14 cellular contexts compared by ENCODE assay signal in the genomic region with DNA sequence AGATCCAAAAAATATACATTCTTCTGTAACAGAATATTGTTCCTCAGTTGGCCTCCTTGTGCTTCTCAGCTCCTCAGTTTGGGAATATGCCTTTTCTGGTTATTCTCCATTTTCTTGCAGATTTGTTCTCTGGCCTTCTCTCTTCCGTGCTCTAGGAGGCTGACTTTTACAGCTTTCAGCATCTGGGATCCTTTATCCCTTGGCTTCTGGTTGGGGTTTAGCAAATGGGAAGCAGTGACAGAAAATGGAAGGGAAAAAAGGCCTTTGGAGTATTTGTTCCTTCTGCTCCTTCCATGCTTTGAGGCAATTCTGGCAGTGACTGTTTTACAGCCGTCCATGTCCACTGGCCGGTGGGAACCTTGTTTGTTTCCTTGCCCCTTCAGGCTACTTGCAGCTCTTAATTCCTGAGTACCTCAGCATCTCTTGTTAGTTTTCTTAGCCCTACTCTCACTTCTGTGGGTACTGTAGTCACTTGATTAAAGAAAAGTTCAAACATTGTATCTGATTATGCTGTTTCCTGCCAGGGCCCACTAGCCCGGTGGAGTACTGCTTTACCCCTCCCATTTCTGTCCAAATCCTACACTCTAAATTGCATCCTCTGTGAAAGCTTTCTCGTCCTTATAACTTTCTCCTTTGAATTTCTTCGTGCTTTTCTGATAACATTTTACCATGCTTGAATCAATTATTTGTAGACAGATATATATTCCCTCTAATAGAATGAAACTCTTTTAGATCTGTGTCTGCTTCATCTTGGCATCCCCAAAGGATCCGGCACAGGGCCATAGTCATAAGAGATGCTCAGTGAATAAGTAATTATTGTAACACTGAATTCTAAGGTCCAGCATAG.
A peak's percentile ranks its signal among the peaks of the same experiment; 100 is the strongest.
DNase-seq lines count a peak whose midpoint lies in the region; ATAC-seq, FAIRE-seq and TF ChIP-seq lines count a peak whose summit lies in the region.
"Had no signal": no experiment of that assay in that cellular context is flagged by ENCODE, and none has a peak within 500 bp of the region (broad histone marks: within the 10 kb centered on the region; RNA-seq: fewer than 3 reads in every experiment).

No MANE protein-coding gene starts in this region.

- intact Hi-C loops in HepG2 (cut with micrococcal nuclease; ENCODE audit: unreplicated experiment) (loop anchor here (10.0 kb wide), 1 partner anchor 110 kb away; no protein-coding TSS in a partner anchor), right lobe of liver (cut with DNase I) (no loop called here)
- intact Hi-C loops in dendritic cell treated with granulocyte-macrophage colony-stimulating factor and Interleukin-4, amounts not matched to agents 40 ng/mL and 50 ng/mL, for 4 days (cut with micrococcal nuclease): no loop called here

- H3K4me1 ChIP-seq in HepG2 (ENCODE audit: insufficient read depth, low read length): peaks cover 79% of the 10 kb centered on the region
- H3K4me1 ChIP-seq in right lobe of liver: peaks cover 0 to 61% (median 18%) of the 10 kb centered on the region in 4 donors

- no peak overlapping the region for H3K4me3 Mint-ChIP-seq in dendritic cell treated with granulocyte-macrophage colony-stimulating factor and Interleukin-4, amounts not matched to agents 40 ng/mL and 50 ng/mL, for 4 days
- peak overlapping the region in 9 of 10 donors; percentile 2 to 64 (median 46) for H3K4me3 Mint-ChIP-seq in naive thymus-derived CD8-positive, alpha-beta T cell

- H3K79me2 ChIP-seq in HepG2 (ENCODE audit: insufficient read depth, low read length): peaks cover 98% of the 10 kb centered on the region

- H3K4me1 Mint-ChIP-seq in dendritic cell treated with granulocyte-macrophage colony-stimulating factor and Interleukin-4, amounts not matched to agents 40 ng/mL and 50 ng/mL, for 4 days (ENCODE audit: low read depth): peaks cover 28% of the 10 kb centered on the region
- H3K4me1 Mint-ChIP-seq in naive thymus-derived CD8-positive, alpha-beta T cell: peaks cover 31 to 71% (median 58%) of the 10 kb centered on the region in 4 donors

- H3K9me3 Mint-ChIP-seq in dendritic cell treated with granulocyte-macrophage colony-stimulating factor and Interleukin-4, amounts not matched to agents 40 ng/mL and 50 ng/mL, for 4 days: no peaks in the 10 kb centered on the region
- H3K9me3 Mint-ChIP-seq in naive thymus-derived CD8-positive, alpha-beta T cell: no peaks in the 10 kb centered on the region

- no peaks in the 10 kb centered on the region for H3K36me3 Mint-ChIP-seq in dendritic cell treated with granulocyte-macrophage colony-stimulating factor and Interleukin-4, amounts not matched to agents 40 ng/mL and 50 ng/mL, for 4 days (ENCODE audit: low read depth)
- H3K36me3 Mint-ChIP-seq in naive thymus-derived CD8-positive, alpha-beta T cell: no peaks in the 10 kb centered on the region

- DNase-seq in HepG2 (ENCODE audit: low spot score): no peak
- DNase-seq in right lobe of liver: no peak
- peak in 2 of 10 donors; percentile 22 to 35 for DNase-seq in naive thymus-derived CD8-positive, alpha-beta T cell
- no peak for DNase-seq in RKO (ENCODE audit: low spot score)
- no peak for DNase-seq in ACHN
- no peak for DNase-seq in NCI-H82 treated with DMSO at 0.1 percent for 48 hours (lab: John Stamatoyannopoulos, UW; ENCODE audit: unreplicated experiment)
- DNase-seq in omental fat pad (ENCODE audit: low spot score): no peak
- DNase-seq: activated CD8-positive, alpha-beta memory T cell treated with anti-CD3 and anti-CD28 coated beads, Interleukin-2, amount 50 U/mL, for 4 hours; NCI-H2029; stimulated activated CD4-positive, alpha-beta T cell treated with anti-CD3 and anti-CD28 coated beads, Interleukin-1b, Interleukin-23, amount 100 ng/mL, for 48 hours had no signal

- peak overlapping the region; percentile 22; the same call in 1 of the 2 replicates for H3K4me2 ChIP-seq in HepG2 (ENCODE audit: low read depth, low read length)

- no peaks in the 10 kb centered on the region for H3K9me3 ChIP-seq in HepG2 (ENCODE audit: low read length)
- no peaks in the 10 kb centered on the region for H3K9me3 ChIP-seq in right lobe of liver

- no peak for TF ChIP-seq CTCF in HepG2 (CRISPR knock-in tag; IDR thresholded peaks at IDR 0.05)
- TF ChIP-seq CTCF in right lobe of liver (IDR thresholded peaks at IDR 0.05): no peak
- TF ChIP-seq CTCF in omental fat pad (IDR thresholded peaks at IDR 0.05): no peak

- FAIRE-seq in HepG2 (lab: Jason Lieb, UNC): no peak
- FAIRE-seq: endometrium, GM12891, urothelium cell line had no signal

- H3K4me3 ChIP-seq in HepG2 (replicated peaks in 1 of 3; ENCODE audit: insufficient read depth in 1 of 3, low read depth in 2 of 3, low read length in 3 of 3): no peak overlapping the region
- H3K4me3 ChIP-seq in right lobe of liver: no peak overlapping the region

- CTCF ChIA-PET in HepG2 (lab: Yijun Ruan, JAX; ENCODE audit: low intra/inter-chr PET ratio, low total read pairs): no interaction called here

- H3K36me3 ChIP-seq in HepG2 (replicated peaks in 1 of 2; ENCODE audit: control insufficient read depth in 1 of 2, insufficient read depth in 2 of 2, low read length in 2 of 2) (no peaks in the 10 kb centered on the region), right lobe of liver (no peaks in the 10 kb centered on the region)

- peaks cover 28% of the 10 kb centered on the region for H4K20me1 ChIP-seq in HepG2 (ENCODE audit: insufficient read depth, low read length)

- no peaks in the 10 kb centered on the region; a peak in 1 of 5 replicates for H3K27me3 ChIP-seq in HepG2 (ENCODE audit: control insufficient read depth in 1 of 2, insufficient read depth in 2 of 2, low read length in 2 of 2)
- H3K27me3 ChIP-seq in right lobe of liver: no peaks in the 10 kb centered on the region

- no peak for ATAC-seq in HepG2
- no peak for ATAC-seq in right lobe of liver
- ATAC-seq in naive thymus-derived CD8-positive, alpha-beta T cell: peak; percentile 73 to 86
- no peak for ATAC-seq in omental fat pad (ENCODE audit: low FRiP score)

- TF ChIP-seq EP300 in HepG2 (IDR thresholded peaks at IDR 0.05; ENCODE audit: low read depth in 2 of 2, low read length in 2 of 2) (no peak), HepG2 (CRISPR knock-in tag; IDR thresholded peaks at IDR 0.05; ENCODE audit: borderline replicate concordance) (no peak)

- in situ Hi-C loops in HepG2 (cut with HindIII; ENCODE audit: extremely low pct_ligation_motif_present, low pct_unique_long_range_greater_than_20kb) (no loop called here), ACHN (cut with HindIII; ENCODE audit: low pct_ligation_motif_present, low pct_unique_long_range_greater_than_20kb, low sequenced_read_pairs) (no loop called here)

- H3K9ac ChIP-seq in HepG2 (ENCODE audit: insufficient read depth, low read depth, low read length): no peak overlapping the region

- peak overlapping the region; percentile 25 for H3K27ac ChIP-seq in HepG2 (ENCODE audit: extremely low read length, insufficient read depth, low read length)
- peak overlapping the region in 1 of 3 donors; percentile 4 for H3K27ac ChIP-seq in right lobe of liver

- no peak overlapping the region for H2AFZ ChIP-seq in HepG2 (ENCODE audit: low read length)

- peak overlapping the region; percentile 28 for H3K27ac Mint-ChIP-seq in dendritic cell treated with granulocyte-macrophage colony-stimulating factor and Interleukin-4, amounts not matched to agents 40 ng/mL and 50 ng/mL, for 4 days
- H3K27ac Mint-ChIP-seq in naive thymus-derived CD8-positive, alpha-beta T cell: peak overlapping the region in 9 of 10 donors; percentile 1 to 71 (median 23)

- TF ChIP-seq RAD21 in HepG2 (CRISPR knock-in tag; IDR thresholded peaks at IDR 0.05): no peak

- BruUV-seq in HepG2 (replicated peaks; lab: Mats Ljungman, UMichigan): no TSS peak

- POLR2A ChIA-PET in HepG2 (lab: Yijun Ruan, JAX): no interaction called here
- POLR2A ChIA-PET in naive thymus-derived CD8-positive, alpha-beta T cell (lab: Charles Lee): no interaction called here

- TF ChIP-seq POLR2A in HepG2 (IDR thresholded peaks at IDR 0.05; ENCODE audit: insufficient read depth in 1 of 2, low read depth in 2 of 2, low read length in 2 of 2): no peak
- TF ChIP-seq POLR2A in right lobe of liver (IDR thresholded peaks at IDR 0.05): no peak

- no peaks in the 10 kb centered on the region for H3K27me3 Mint-ChIP-seq in dendritic cell treated with granulocyte-macrophage colony-stimulating factor and Interleukin-4, amounts not matched to agents 40 ng/mL and 50 ng/mL, for 4 days
- H3K27me3 Mint-ChIP-seq in naive thymus-derived CD8-positive, alpha-beta T cell: no peaks in the 10 kb centered on the region

- WGBS in HepG2 (ENCODE audit: low lambda C conversion rate): 81% methylated on average over 7 of the region's 7 CpGs
- 74% methylated on average over 7 of the region's 7 CpGs for WGBS in right lobe of liver (ENCODE audit: insufficient coverage, low coverage, low lambda C conversion rate, missing lambda C conversion rate)

TF ChIP-seq in HepG2, 621 proteins besides CTCF, POLR2A, EP300 and RAD21:
- TF ChIP-seq CHD4 (IDR thresholded peaks at IDR 0.05; ENCODE audit: borderline replicate concordance, low read length): no peak
- TF ChIP-seq, protein P1, sequence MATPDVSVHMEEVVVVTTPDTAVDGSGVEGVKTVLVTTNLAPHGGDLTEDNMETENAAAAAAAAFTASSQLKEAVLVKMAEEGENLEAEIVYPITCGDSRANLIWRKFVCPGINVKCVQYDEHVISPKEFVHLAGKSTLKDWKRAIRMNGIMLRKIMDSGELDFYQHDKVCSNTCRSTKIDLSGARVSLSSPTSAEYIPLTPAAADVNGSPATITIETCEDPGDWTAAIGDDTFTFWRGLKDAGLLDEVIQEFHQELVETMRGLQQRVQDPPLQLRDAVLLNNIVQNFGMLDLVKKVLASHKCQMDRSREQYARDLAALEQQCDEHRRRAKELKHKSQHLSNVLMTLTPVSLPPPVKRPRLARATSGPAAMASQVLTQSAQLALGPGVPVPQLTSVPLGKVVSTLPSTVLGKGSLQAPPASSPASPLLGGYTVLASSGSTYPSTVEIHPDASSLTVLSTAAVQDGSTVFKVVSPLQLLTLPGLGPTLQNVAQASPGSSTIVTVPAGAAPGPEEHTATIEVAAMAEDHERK (CRISPR knock-in tag; IDR thresholded peaks at IDR 0.05; ENCODE audit: low read depth): no peak
- peak; percentile 32; the same call in 1 of the 2 replicates for TF ChIP-seq SNAI1 (CRISPR knock-in tag; IDR thresholded peaks at IDR 0.05; ENCODE audit: borderline replicate concordance)
- no peak for TF ChIP-seq NFYC (CRISPR knock-in tag; IDR thresholded peaks at IDR 0.05)
TF ChIP-seq in HepG2: peak in this region for 1.

Comparison
In these comparisons a context has a peak if more than half of its experiments do, and no peak if none do; other contexts are left out.
1. ATAC-seq: peak in naive thymus-derived CD8-positive, alpha-beta T cell (2 of 2); none in HepG2 (single experiment), right lobe of liver (0 of 4) and omental fat pad (single experiment).